In the genomic region with DNA sequence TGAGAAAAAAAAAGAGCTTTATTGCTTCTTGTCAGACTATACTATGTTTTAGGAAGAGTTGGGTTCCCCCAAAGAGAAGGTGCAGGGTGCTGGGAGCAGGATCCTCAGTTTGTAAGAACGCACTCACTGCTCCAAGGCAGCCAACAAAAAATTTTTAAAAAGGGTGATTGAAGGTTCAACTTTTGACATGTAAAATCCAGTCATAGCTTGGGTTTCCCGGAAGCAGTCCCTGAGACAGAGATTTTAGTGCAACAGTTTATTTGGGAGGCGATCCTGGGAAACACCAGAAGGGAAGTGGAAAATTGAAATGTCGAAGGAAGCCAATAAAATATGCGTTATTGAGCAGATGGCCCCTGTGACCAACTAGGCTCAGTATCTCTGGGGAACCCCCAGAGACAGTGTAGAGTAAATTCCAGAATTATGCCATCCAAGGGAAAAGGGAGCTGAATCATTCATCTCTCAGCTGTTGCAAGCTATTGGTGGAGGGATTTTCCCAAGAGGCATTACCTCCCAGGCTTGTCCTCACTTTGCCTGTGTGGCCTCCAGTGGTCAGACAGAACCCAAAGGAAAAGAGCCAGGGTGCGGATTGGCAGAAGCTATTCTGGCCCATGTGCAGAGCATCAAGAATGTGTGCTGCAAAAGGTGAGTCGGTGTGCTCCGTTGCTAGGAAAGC, we compare ENCODE assay signal across 1 cellular context.
A peak's percentile ranks its signal among the peaks of the same experiment; 100 is the strongest.
TF ChIP-seq lines count a peak whose summit lies in the region.

No MANE protein-coding gene starts in this region.

TF ChIP-seq in HepG2, 621 proteins besides CTCF, POLR2A, EP300 and RAD21 (continued from another document and continues in another):
- peak; percentile 17; the same call in 1 of the 2 replicates for TF ChIP-seq ZNF281 (CRISPR knock-in tag; IDR thresholded peaks at IDR 0.05; ENCODE audit: borderline replicate concordance)
- TF ChIP-seq SMAD9 (CRISPR knock-in tag; IDR thresholded peaks at IDR 0.05) = no peak
- TF ChIP-seq, protein P1, sequence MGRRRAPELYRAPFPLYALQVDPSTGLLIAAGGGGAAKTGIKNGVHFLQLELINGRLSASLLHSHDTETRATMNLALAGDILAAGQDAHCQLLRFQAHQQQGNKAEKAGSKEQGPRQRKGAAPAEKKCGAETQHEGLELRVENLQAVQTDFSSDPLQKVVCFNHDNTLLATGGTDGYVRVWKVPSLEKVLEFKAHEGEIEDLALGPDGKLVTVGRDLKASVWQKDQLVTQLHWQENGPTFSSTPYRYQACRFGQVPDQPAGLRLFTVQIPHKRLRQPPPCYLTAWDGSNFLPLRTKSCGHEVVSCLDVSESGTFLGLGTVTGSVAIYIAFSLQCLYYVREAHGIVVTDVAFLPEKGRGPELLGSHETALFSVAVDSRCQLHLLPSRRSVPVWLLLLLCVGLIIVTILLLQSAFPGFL (CRISPR knock-in tag; IDR thresholded peaks at IDR 0.05) = no peak
- TF ChIP-seq SMYD3 (CRISPR knock-in tag; IDR thresholded peaks at IDR 0.05) = no peak
- no peak for TF ChIP-seq ZNF557 (CRISPR knock-in tag; IDR thresholded peaks at IDR 0.05)
- TF ChIP-seq TCF12 (IDR thresholded peaks at IDR 0.05) = no peak
- no peak for TF ChIP-seq TCF12 (CRISPR knock-in tag; IDR thresholded peaks at IDR 0.05)
- no peak for TF ChIP-seq ZSCAN22 (CRISPR knock-in tag; IDR thresholded peaks at IDR 0.05)
- TF ChIP-seq CEBPG (CRISPR knock-in tag; IDR thresholded peaks at IDR 0.05) = peak; percentile 61
- no peak for TF ChIP-seq ZFYVE20 (CRISPR knock-in tag; IDR thresholded peaks at IDR 0.05; ENCODE audit: borderline replicate concordance, low read depth)
- TF ChIP-seq, protein P2, sequence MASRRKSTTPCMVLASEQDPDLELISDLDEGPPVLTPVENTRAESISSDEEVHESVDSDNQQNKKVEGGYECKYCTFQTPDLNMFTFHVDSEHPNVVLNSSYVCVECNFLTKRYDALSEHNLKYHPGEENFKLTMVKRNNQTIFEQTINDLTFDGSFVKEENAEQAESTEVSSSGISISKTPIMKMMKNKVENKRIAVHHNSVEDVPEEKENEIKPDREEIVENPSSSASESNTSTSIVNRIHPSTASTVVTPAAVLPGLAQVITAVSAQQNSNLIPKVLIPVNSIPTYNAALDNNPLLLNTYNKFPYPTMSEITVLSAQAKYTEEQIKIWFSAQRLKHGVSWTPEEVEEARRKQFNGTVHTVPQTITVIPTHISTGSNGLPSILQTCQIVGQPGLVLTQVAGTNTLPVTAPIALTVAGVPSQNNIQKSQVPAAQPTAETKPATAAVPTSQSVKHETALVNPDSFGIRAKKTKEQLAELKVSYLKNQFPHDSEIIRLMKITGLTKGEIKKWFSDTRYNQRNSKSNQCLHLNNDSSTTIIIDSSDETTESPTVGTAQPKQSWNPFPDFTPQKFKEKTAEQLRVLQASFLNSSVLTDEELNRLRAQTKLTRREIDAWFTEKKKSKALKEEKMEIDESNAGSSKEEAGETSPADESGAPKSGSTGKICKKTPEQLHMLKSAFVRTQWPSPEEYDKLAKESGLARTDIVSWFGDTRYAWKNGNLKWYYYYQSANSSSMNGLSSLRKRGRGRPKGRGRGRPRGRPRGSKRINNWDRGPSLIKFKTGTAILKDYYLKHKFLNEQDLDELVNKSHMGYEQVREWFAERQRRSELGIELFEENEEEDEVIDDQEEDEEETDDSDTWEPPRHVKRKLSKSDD (CRISPR knock-in tag; IDR thresholded peaks at IDR 0.05; ENCODE audit: low read depth) = no peak
- no peak for TF ChIP-seq MATR3 (CRISPR knock-in tag; IDR thresholded peaks at IDR 0.05)
- 0 out of 2 replicates have a peak, but pooled peaks have one; percentile 70 for TF ChIP-seq MED13 (CRISPR knock-in tag; IDR thresholded peaks at IDR 0.05)
- TF ChIP-seq, protein P3, sequence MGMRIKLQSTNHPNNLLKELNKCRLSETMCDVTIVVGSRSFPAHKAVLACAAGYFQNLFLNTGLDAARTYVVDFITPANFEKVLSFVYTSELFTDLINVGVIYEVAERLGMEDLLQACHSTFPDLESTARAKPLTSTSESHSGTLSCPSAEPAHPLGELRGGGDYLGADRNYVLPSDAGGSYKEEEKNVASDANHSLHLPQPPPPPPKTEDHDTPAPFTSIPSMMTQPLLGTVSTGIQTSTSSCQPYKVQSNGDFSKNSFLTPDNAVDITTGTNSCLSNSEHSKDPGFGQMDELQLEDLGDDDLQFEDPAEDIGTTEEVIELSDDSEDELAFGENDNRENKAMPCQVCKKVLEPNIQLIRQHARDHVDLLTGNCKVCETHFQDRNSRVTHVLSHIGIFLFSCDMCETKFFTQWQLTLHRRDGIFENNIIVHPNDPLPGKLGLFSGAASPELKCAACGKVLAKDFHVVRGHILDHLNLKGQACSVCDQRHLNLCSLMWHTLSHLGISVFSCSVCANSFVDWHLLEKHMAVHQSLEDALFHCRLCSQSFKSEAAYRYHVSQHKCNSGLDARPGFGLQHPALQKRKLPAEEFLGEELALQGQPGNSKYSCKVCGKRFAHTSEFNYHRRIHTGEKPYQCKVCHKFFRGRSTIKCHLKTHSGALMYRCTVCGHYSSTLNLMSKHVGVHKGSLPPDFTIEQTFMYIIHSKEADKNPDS (CRISPR knock-in tag; IDR thresholded peaks at IDR 0.05) = no peak
- TF ChIP-seq E2F2 (CRISPR knock-in tag; IDR thresholded peaks at IDR 0.05; ENCODE audit: borderline replicate concordance) = no peak
- TF ChIP-seq KDM4B (CRISPR knock-in tag; IDR thresholded peaks at IDR 0.05) = peak; percentile 72
- TF ChIP-seq, protein P4, sequence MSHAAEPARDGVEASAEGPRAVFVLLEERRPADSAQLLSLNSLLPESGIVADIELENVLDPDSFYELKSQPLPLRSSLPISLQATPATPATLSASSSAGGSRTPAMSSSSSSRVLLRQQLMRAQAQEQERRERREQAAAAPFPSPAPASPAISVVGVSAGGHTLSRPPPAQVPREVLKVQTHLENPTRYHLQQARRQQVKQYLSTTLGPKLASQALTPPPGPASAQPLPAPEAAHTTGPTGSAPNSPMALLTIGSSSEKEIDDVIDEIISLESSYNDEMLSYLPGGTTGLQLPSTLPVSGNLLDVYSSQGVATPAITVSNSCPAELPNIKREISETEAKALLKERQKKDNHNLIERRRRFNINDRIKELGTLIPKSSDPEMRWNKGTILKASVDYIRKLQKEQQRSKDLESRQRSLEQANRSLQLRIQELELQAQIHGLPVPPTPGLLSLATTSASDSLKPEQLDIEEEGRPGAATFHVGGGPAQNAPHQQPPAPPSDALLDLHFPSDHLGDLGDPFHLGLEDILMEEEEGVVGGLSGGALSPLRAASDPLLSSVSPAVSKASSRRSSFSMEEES (CRISPR knock-in tag; IDR thresholded peaks at IDR 0.05) = 0 out of 2 replicates have a peak, but pooled peaks have one; percentile 49
- no peak for TF ChIP-seq NCOR1 (IDR thresholded peaks at IDR 0.05; ENCODE audit: borderline replicate concordance, low read length)
- no peak for TF ChIP-seq ADNP (CRISPR knock-in tag; IDR thresholded peaks at IDR 0.05)
- TF ChIP-seq ZNF615 (CRISPR knock-in tag; IDR thresholded peaks at IDR 0.05; ENCODE audit: borderline replicate concordance) = no peak
- TF ChIP-seq SOX6 (IDR thresholded peaks at IDR 0.05) = no peak
- no peak for TF ChIP-seq SOX6 (CRISPR knock-in tag; IDR thresholded peaks at IDR 0.05)
- no peak for TF ChIP-seq ZNF562 (CRISPR knock-in tag; IDR thresholded peaks at IDR 0.05; ENCODE audit: borderline replicate concordance)
- TF ChIP-seq ARID4A (CRISPR knock-in tag; IDR thresholded peaks at IDR 0.05; ENCODE audit: borderline replicate concordance) = peak; percentile 28; the same call in 1 of the 2 replicates
- TF ChIP-seq ZNF432 (CRISPR knock-in tag; IDR thresholded peaks at IDR 0.05; ENCODE audit: borderline replicate concordance) = no peak
- peak; percentile 52; the same call in 1 of the 2 replicates for TF ChIP-seq RCOR2 (CRISPR knock-in tag; IDR thresholded peaks at IDR 0.05)
- peak; percentile 58 for TF ChIP-seq ZFY (CRISPR knock-in tag; IDR thresholded peaks at IDR 0.05)
- 0 out of 2 replicates have a peak, but pooled peaks have one; percentile 39 for TF ChIP-seq GATAD1 (CRISPR knock-in tag; IDR thresholded peaks at IDR 0.05)
- peak; percentile 24; the same call in 1 of the 2 replicates for TF ChIP-seq TCF7 (IDR thresholded peaks at IDR 0.05; ENCODE audit: low read depth)
- TF ChIP-seq ZNF501 (CRISPR knock-in tag; IDR thresholded peaks at IDR 0.05) = no peak
- TF ChIP-seq RELA (CRISPR knock-in tag; IDR thresholded peaks at IDR 0.05) = peak; percentile 94
- TF ChIP-seq ZNF33A (CRISPR knock-in tag; IDR thresholded peaks at IDR 0.05; ENCODE audit: borderline replicate concordance) = no peak
- no peak for TF ChIP-seq ZBTB21 (CRISPR knock-in tag; IDR thresholded peaks at IDR 0.05)
- TF ChIP-seq GLI4 (CRISPR knock-in tag; IDR thresholded peaks at IDR 0.05; ENCODE audit: borderline replicate concordance) = no peak
- 0 out of 2 replicates have a peak, but pooled peaks have one; percentile 24 for TF ChIP-seq IRX3 (CRISPR knock-in tag; IDR thresholded peaks at IDR 0.05; ENCODE audit: borderline replicate concordance, low read depth)
- 0 out of 2 replicates have a peak, but pooled peaks have one; percentile 74 for TF ChIP-seq TGIF2 (CRISPR knock-in tag; IDR thresholded peaks at IDR 0.05)
- TF ChIP-seq NFE2 (CRISPR knock-in tag; IDR thresholded peaks at IDR 0.05) = peak; percentile 57
- no peak for TF ChIP-seq SATB2 (CRISPR knock-in tag; IDR thresholded peaks at IDR 0.05)
- peak; percentile 84; the same call in 1 of the 2 replicates for TF ChIP-seq SIN3A (IDR thresholded peaks at IDR 0.05; ENCODE audit: borderline replicate concordance, low read depth, low read length)
- TF ChIP-seq RXRB (CRISPR knock-in tag; IDR thresholded peaks at IDR 0.05; ENCODE audit: borderline replicate concordance) = peak; percentile 76
- 0 out of 2 replicates have a peak, but pooled peaks have one; percentile 41 for TF ChIP-seq SIN3B (IDR thresholded peaks at IDR 0.05; ENCODE audit: low read length)
- TF ChIP-seq ZNF232 (CRISPR knock-in tag; IDR thresholded peaks at IDR 0.05; ENCODE audit: borderline replicate concordance) = no peak
- peak; percentile 80 for TF ChIP-seq RBFOX2 (IDR thresholded peaks at IDR 0.05; ENCODE audit: low read depth, low read length)
- TF ChIP-seq, protein P5, sequence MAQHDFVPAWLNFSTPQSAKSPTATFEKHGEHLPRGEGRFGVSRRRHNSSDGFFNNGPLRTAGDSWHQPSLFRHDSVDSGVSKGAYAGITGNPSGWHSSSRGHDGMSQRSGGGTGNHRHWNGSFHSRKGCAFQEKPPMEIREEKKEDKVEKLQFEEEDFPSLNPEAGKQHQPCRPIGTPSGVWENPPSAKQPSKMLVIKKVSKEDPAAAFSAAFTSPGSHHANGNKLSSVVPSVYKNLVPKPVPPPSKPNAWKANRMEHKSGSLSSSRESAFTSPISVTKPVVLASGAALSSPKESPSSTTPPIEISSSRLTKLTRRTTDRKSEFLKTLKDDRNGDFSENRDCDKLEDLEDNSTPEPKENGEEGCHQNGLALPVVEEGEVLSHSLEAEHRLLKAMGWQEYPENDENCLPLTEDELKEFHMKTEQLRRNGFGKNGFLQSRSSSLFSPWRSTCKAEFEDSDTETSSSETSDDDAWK (CRISPR knock-in tag; IDR thresholded peaks at IDR 0.05) = no peak
- no peak; the same call in 1 of the 2 replicates for TF ChIP-seq POLR2AphosphoS2 (IDR thresholded peaks at IDR 0.05; ENCODE audit: low read depth, low read length)
- TF ChIP-seq TARDBP (CRISPR knock-in tag; IDR thresholded peaks at IDR 0.05) = peak; percentile 30; the same call in 1 of the 2 replicates
- TF ChIP-seq SP2 (CRISPR knock-in tag; IDR thresholded peaks at IDR 0.05) = no peak
